22 cellular contexts compared by ENCODE assay signal in genomic region chr15:84773716-84774115, GRCh38. TPM values are rescaled to one million over a fixed set of nuclear protein-coding genes. Genes with fewer than 3 reads are reported as not detected.
DNase-seq lines count a peak whose midpoint lies in the region; ATAC-seq, FAIRE-seq and TF ChIP-seq lines count a peak whose summit lies in the region.
"Had no signal": no experiment of that assay in that cellular context is flagged by ENCODE, and none has a peak within 500 bp of the region (broad histone marks: within the 10 kb centered on the region; RNA-seq: fewer than 3 reads in every experiment).

No MANE protein-coding gene starts in this region.

- POLR2A ChIA-PET in GM12878 (lab: Charles Lee) = interaction anchor here (0.6 to 1.7 kb wide), 5 partner anchors 16 to 168 kb away, joined by 3 to 5 read pairs (median 4); no protein-coding TSS in a partner anchor

- WGBS in GM12878 (ENCODE audit: insufficient coverage, insufficient replicate concordance, low lambda C conversion rate, missing lambda C conversion rate) = 71% methylated on average over 3 of the region's 3 CpGs
- WGBS in spleen, 5 donors = 44 to 71% (median 59%) methylated on average over 3 of the region's 3 CpGs

- no peak for TF ChIP-seq POLR2A in GM12878 (IDR thresholded peaks at IDR 0.05; ENCODE audit: low read depth, low read length)
- no peak for TF ChIP-seq POLR2A in spleen (IDR thresholded peaks at IDR 0.05)

- no peak overlapping the region for H2AFZ ChIP-seq in GM12878 (ENCODE audit: control insufficient read depth, low read depth, low read length)

- no TSS peak for BruUV-seq in GM12878 (replicated peaks; lab: Mats Ljungman, UMichigan)

- peak; percentile 74 for ATAC-seq in GM12878
- ATAC-seq in Right ventricle myocardium superior (ENCODE audit: poor library complexity) = no peak
- ATAC-seq in GM21390 (IDR thresholded peaks at IDR 0.05; ENCODE audit: unreplicated experiment) = no peak
- ATAC-seq in HG02840 (IDR thresholded peaks at IDR 0.05; ENCODE audit: low FRiP score, unreplicated experiment) = no peak
- ATAC-seq: activated CD8-positive, alpha-beta T cell treated with anti-CD3 and anti-CD28 coated beads, Interleukin-2, amount 10 ng/mL, durations not matched to agents 7 days and 5 days; HCT116; Right ventricle myocardium inferior had no signal

- peaks cover 19% of the 10 kb centered on the region for H3K4me1 Mint-ChIP-seq in activated CD4-positive, alpha-beta T cell treated with anti-CD3 and anti-CD28 coated beads, Interleukin-2, amount 10 ng/mL, durations not matched to agents 24 days and 14 days

- RAD21 ChIA-PET in GM12878 (lab: Charles Lee; ENCODE audit: unreplicated experiment) = interaction anchor here (1.0 to 1.9 kb wide), 3 partner anchors 18 to 114 kb away, joined by 4 to 6 read pairs (median 5); no protein-coding TSS in a partner anchor

- intact Hi-C loops in activated CD4-positive, alpha-beta T cell treated with anti-CD3 and anti-CD28 coated beads, Interleukin-2, amount 10 ng/mL, durations not matched to agents 24 days and 14 days (cut with micrococcal nuclease) = no loop called here
- intact Hi-C loops in GM12878 (cut with micrococcal nuclease; ENCODE audit: unreplicated experiment) = no loop called here
- intact Hi-C loops in spleen (cut with DNase I; ENCODE audit: low total_unique reads) = no loop called here
- intact Hi-C loops in Right ventricle myocardium superior (cut with DNase I) = no loop called here

- SMC1A ChIA-PET in GM12878 (lab: Charles Lee; ENCODE audit: uncharacterized antibody, unreplicated experiment) = interaction anchor here (0.7 to 1.8 kb wide), 7 partner anchors 18 to 116 kb away, joined by 3 to 7 read pairs (median 5); partner anchors contain the start of gene SEC11A

- TF ChIP-seq CTCF in GM12878 (IDR thresholded peaks at IDR 0.05 in 2 of 3, conservative IDR thresholded peaks at IDR 0.05 in 1 of 3; ENCODE audit: control insufficient read depth in 2 of 3, extremely low read depth in 1 of 3, insufficient read depth in 1 of 3, low read depth in 3 of 3, low read length in 3 of 3) (no peak), spleen (IDR thresholded peaks at IDR 0.05 in 8 of 11, conservative IDR thresholded peaks at IDR 0.05 in 3 of 11) (no peak)

- TF ChIP-seq RAD21 in GM12878 (IDR thresholded peaks at IDR 0.05; ENCODE audit: insufficient read depth, low read depth, low read length) = no peak

- no peaks in the 10 kb centered on the region for H3K4me1 ChIP-seq in GM12878 (ENCODE audit: control insufficient read depth, insufficient read depth, low read length)
- H3K4me1 ChIP-seq in spleen = peaks cover 0 to 80% (median 35%) of the 10 kb centered on the region in 6 donors
- H3K4me1 ChIP-seq: colonic mucosa had no signal

- H3K9ac ChIP-seq in GM12878 (ENCODE audit: control insufficient read depth, insufficient read depth, low read length) = no peak overlapping the region

- in situ Hi-C loops in GM12878 (cut with MboI) = no loop called here

- no peak for DNase-seq in activated CD4-positive, alpha-beta T cell treated with anti-CD3 and anti-CD28 coated beads, Interleukin-2, amount 10 ng/mL, durations not matched to agents 24 days and 14 days
- no peak for DNase-seq in activated CD4-positive, alpha-beta T cell treated with anti-CD3 and anti-CD28 coated beads, Interleukin-2, amount 50 U/mL, for 48 hours
- DNase-seq in NOMO-1 (lab: John Stamatoyannopoulos, UW; ENCODE audit: unreplicated experiment in 2 of 2) (peak; percentile 43 to 88), GM12878 (ENCODE audit: low read depth, low spot score) (no peak), spleen (no peak), Right ventricle myocardium superior (no peak)
- DNase-seq: activated CD4-positive, CD25-positive, alpha-beta regulatory T cell; activated CD8-positive, alpha-beta T cell treated with anti-CD3 and anti-CD28 coated beads, Interleukin-2, amount 10 ng/mL, durations not matched to agents 7 days and 5 days; activated naive CD8-positive, alpha-beta T cell treated with anti-CD3 and anti-CD28 coated beads, Interleukin-2, amount 10 ng/mL, durations not matched to agents 7 days and 5 days; activated T-cell treated with anti-CD3 and anti-CD28 coated beads, Interleukin-2, amount 50 U/mL, for 48 hours; colonic mucosa; MG63; NCI-H187; NK-92 treated with Interleukin-12 subunit alpha and Interleukin-12 subunit beta, amount 100 ng/mL, for 24 hours; pancreas; stimulated activated CD4-positive, alpha-beta T cell treated with anti-CD3 and anti-CD28 coated beads, Interleukin-2, amount 100 ng/mL, for 24 hours had no signal

- H3K27me3 Mint-ChIP-seq in activated CD4-positive, alpha-beta T cell treated with anti-CD3 and anti-CD28 coated beads, Interleukin-2, amount 10 ng/mL, durations not matched to agents 24 days and 14 days = no peaks in the 10 kb centered on the region
- H3K27me3 Mint-ChIP-seq: activated naive CD8-positive, alpha-beta T cell treated with anti-CD3 and anti-CD28 coated beads, Interleukin-2, amount 10 ng/mL, durations not matched to agents 7 days and 5 days had no signal

- H3K27ac ChIP-seq in GM12878 (ENCODE audit: control insufficient read depth, insufficient read depth) = no peak overlapping the region
- H3K27ac ChIP-seq in spleen = peak overlapping the region in 5 of 8 donors; percentile 15 to 59 (median 29)
- H3K27ac ChIP-seq: colonic mucosa, pancreas had no signal

- no peak overlapping the region for H3K4me3 Mint-ChIP-seq in activated CD4-positive, alpha-beta T cell treated with anti-CD3 and anti-CD28 coated beads, Interleukin-2, amount 10 ng/mL, durations not matched to agents 24 days and 14 days
- H3K4me3 Mint-ChIP-seq: activated CD8-positive, alpha-beta T cell treated with anti-CD3 and anti-CD28 coated beads, Interleukin-2, amount 10 ng/mL, durations not matched to agents 7 days and 5 days; activated naive CD8-positive, alpha-beta T cell treated with anti-CD3 and anti-CD28 coated beads, Interleukin-2, amount 10 ng/mL, durations not matched to agents 7 days and 5 days had no signal

- FAIRE-seq in GM12878 (lab: Jason Lieb, UNC) = no peak
- FAIRE-seq: D721Med, pancreas had no signal

- H3K36me3 ChIP-seq in GM12878 (ENCODE audit: control insufficient read depth in 2 of 2, insufficient read depth in 2 of 2, low read length in 1 of 2) (peaks cover 12 to 20% of the 10 kb centered on the region in 2 experiments), spleen (peaks cover 0 to 79% (median 15%) of the 10 kb centered on the region in 6 donors)

- H3K4me2 ChIP-seq in GM12878 (ENCODE audit: control insufficient read depth, insufficient read depth) = no peak overlapping the region

- no peaks in the 10 kb centered on the region for H4K20me1 ChIP-seq in GM12878 (ENCODE audit: control insufficient read depth, insufficient read depth)

- peak overlapping the region; percentile 52 for H3K27ac Mint-ChIP-seq in activated CD4-positive, alpha-beta T cell treated with anti-CD3 and anti-CD28 coated beads, Interleukin-2, amount 10 ng/mL, durations not matched to agents 24 days and 14 days
- H3K27ac Mint-ChIP-seq: activated CD8-positive, alpha-beta T cell treated with anti-CD3 and anti-CD28 coated beads, Interleukin-2, amount 10 ng/mL, durations not matched to agents 7 days and 5 days; activated naive CD8-positive, alpha-beta T cell treated with anti-CD3 and anti-CD28 coated beads, Interleukin-2, amount 10 ng/mL, durations not matched to agents 7 days and 5 days had no signal

- no peak for TF ChIP-seq EP300 in GM12878 (IDR thresholded peaks at IDR 0.05; ENCODE audit: borderline replicate concordance in 1 of 2, control insufficient read depth in 1 of 2, low read depth in 2 of 2, low read length in 2 of 2)

- peaks cover 7% of the 10 kb centered on the region for H3K79me2 ChIP-seq in GM12878 (ENCODE audit: control insufficient read depth, insufficient read depth, low read length)

- no peaks in the 10 kb centered on the region for H3K9me3 ChIP-seq in GM12878 (replicated peaks; ENCODE audit: control insufficient read depth, insufficient read depth, low read length)
- H3K9me3 ChIP-seq in spleen = no peaks in the 10 kb centered on the region
- H3K9me3 ChIP-seq: colonic mucosa, MG63, pancreas, upper lobe of left lung had no signal

- CTCF ChIA-PET in GM12878 (lab: Yijun Ruan, JAX) = interaction anchor here (0.7 kb wide), 1 partner anchor 9 kb away, joined by 3 read pairs; no protein-coding TSS in a partner anchor

- H3K36me3 Mint-ChIP-seq in activated CD4-positive, alpha-beta T cell treated with anti-CD3 and anti-CD28 coated beads, Interleukin-2, amount 10 ng/mL, durations not matched to agents 24 days and 14 days (ENCODE audit: low read depth) = peaks cover 46% of the 10 kb centered on the region

- H3K27me3 ChIP-seq in GM12878 (replicated peaks in 1 of 2; ENCODE audit: control insufficient read depth in 2 of 2, insufficient read depth in 2 of 2, low read length in 1 of 2) (no peaks in the 10 kb centered on the region), spleen (replicated peaks in 1 of 7) (no peaks in the 10 kb centered on the region)
- H3K27me3 ChIP-seq: colonic mucosa, MG63, pancreas, upper lobe of left lung had no signal

- H3K4me3 ChIP-seq in GM12878 = no peak overlapping the region
- no peak overlapping the region for H3K4me3 ChIP-seq in spleen
- H3K4me3 ChIP-seq: colonic mucosa, MG63, pancreas, upper lobe of left lung had no signal

- no peaks in the 10 kb centered on the region for H3K9me3 Mint-ChIP-seq in activated CD4-positive, alpha-beta T cell treated with anti-CD3 and anti-CD28 coated beads, Interleukin-2, amount 10 ng/mL, durations not matched to agents 24 days and 14 days
- H3K9me3 Mint-ChIP-seq: activated naive CD8-positive, alpha-beta T cell treated with anti-CD3 and anti-CD28 coated beads, Interleukin-2, amount 10 ng/mL, durations not matched to agents 7 days and 5 days had no signal

RNA-seq across cellular contexts. Expression of gene ZNF592, which starts 25.3 kb away (rescaled TPM):
- total RNA-seq in activated CD4-positive, alpha-beta T cell treated with anti-CD3 and anti-CD28 coated beads, Interleukin-2, amount 10 ng/mL, durations not matched to agents 24 days and 14 days = 30.0 and 30.6 TPM in 2 replicates
- total RNA-seq in GM12878 (2013; cell fraction: nucleolus; rRNA removed) = 28.8 and 30.6 TPM in 2 replicates
- total RNA-seq in GM12878 (2014; rRNA removed) (6.7 and 8.2 TPM in 2 replicates), GM12878 (2014; rRNA removed; fragmentation: Illumina TruSeq; extraction: Trizol) (7.0 and 7.8 TPM in 2 replicates), GM12878 (2021) (20.3 and 23.7 TPM in 2 replicates), spleen (10 to 100 TPM; 29.4 to 36.2 (median 33.6) TPM), Right ventricle myocardium superior (16.3 TPM)
- 6.0 TPM for polyA plus RNA-seq in GM12878 (2011; ENCODE audit: low read depth)
- polyA plus RNA-seq in GM12878 (2011; rRNA removed) (3.5 and 6.9 TPM in 2 replicates), GM12878 (2014; fragmentation: Illumina TruSeq; extraction: Trizol) (10.9 and 14.4 TPM in 2 replicates), GM12878 (2014; fragmentation: Nextera tagmentation; extraction: Ambion mirVana) (1 to 10 TPM in 1 of 2 experiments, under 1 TPM in 1; 0.95 to 1.3 TPM), GM12878 (2014; rRNA removed) (13.5 and 16.0 TPM in 2 replicates), GM12878 (2016; fragmentation: Nextera tagmentation; extraction: Ambion mirVana) (10 to 100 TPM in 1 of 2 experiments, 1 to 10 TPM in 1; 9.0 to 10.7 TPM), spleen (10 to 100 TPM in 1 of 3 donors, 1 to 10 TPM in 2; 5.2 to 10.9 (median 5.3) TPM)
- 9.1 and 10.4 TPM in 2 replicates for polyA plus RNA-seq in GM12878 (2011; cell fraction: cytosol; rRNA removed)
- 18.4 and 19.5 TPM in 2 replicates for polyA plus RNA-seq in GM12878 (2011; cell fraction: nucleus; rRNA removed)
- polyA plus RNA-seq in GM12878 (2012) = 8.6 and 9.8 TPM in 2 replicates
- 9.6 and 12.7 TPM in 2 replicates for polyA minus RNA-seq in GM12878 (2011; rRNA and poly(A)+ RNA removed)
- polyA minus RNA-seq in GM12878 (2011; cell fraction: cytosol; rRNA and poly(A)+ RNA removed) = 7.6 and 8.3 TPM in 2 replicates
- polyA minus RNA-seq in GM12878 (2011; cell fraction: nucleus; rRNA and poly(A)+ RNA removed) = 6.0 and 12.9 TPM in 2 replicates

RNA-seq across cellular contexts. Expression of gene ALPK3, which starts 43.4 kb away (rescaled TPM):
- total RNA-seq in activated CD4-positive, alpha-beta T cell treated with anti-CD3 and anti-CD28 coated beads, Interleukin-2, amount 10 ng/mL, durations not matched to agents 24 days and 14 days = 0.09 and 0.21 TPM in 2 replicates
- 0.15 TPM in 2 replicates for total RNA-seq in GM12878 (2013; cell fraction: nucleolus; rRNA removed)
- total RNA-seq in GM12878 (2014; rRNA removed) = under 0.01 TPM in 1 of 2 replicates, not detected in the other
- total RNA-seq in GM12878 (2014; rRNA removed; fragmentation: Illumina TruSeq; extraction: Trizol) = under 0.01 TPM in 1 of 2 replicates, not detected in the other
- total RNA-seq in GM12878 (2021) = 0.05 TPM in 2 replicates
- polyA plus RNA-seq in GM12878 (2011; ENCODE audit: low read depth) = 0.03 TPM
- polyA plus RNA-seq in GM12878 (2011; rRNA removed) = not detected in 2 replicates
- polyA plus RNA-seq in GM12878 (2011; cell fraction: cytosol; rRNA removed) = 0.01 and 0.07 TPM in 2 replicates
- 0.03 and 0.04 TPM in 2 replicates for polyA plus RNA-seq in GM12878 (2011; cell fraction: nucleus; rRNA removed)
- 0.03 TPM in 2 replicates for polyA plus RNA-seq in GM12878 (2012)
- polyA plus RNA-seq in GM12878 (2014; fragmentation: Illumina TruSeq; extraction: Trizol) = 0.01 TPM in 1 of 2 replicates, not detected in the other
- polyA plus RNA-seq in GM12878 (2014; fragmentation: Nextera tagmentation; extraction: Ambion mirVana) = not detected
- polyA plus RNA-seq in GM12878 (2014; rRNA removed) = 0.01 and 0.03 TPM in 2 replicates
- polyA plus RNA-seq in GM12878 (2016; fragmentation: Nextera tagmentation; extraction: Ambion mirVana) = not detected
- polyA minus RNA-seq in GM12878 (2011; rRNA and poly(A)+ RNA removed) = under 0.01 TPM in 1 of 2 replicates, not detected in the other
- polyA minus RNA-seq in GM12878 (2011; cell fraction: cytosol; rRNA and poly(A)+ RNA removed) = not detected in 2 replicates
- polyA minus RNA-seq in GM12878 (2011; cell fraction: nucleus; rRNA and poly(A)+ RNA removed) = 0.10 TPM in 1 of 2 replicates, not detected in the other
- total RNA-seq in spleen = 1 to 10 TPM in 1 of 7 donors, under 1 TPM in 6; 0.69 to 1.1 (median 0.77) TPM
- polyA plus RNA-seq in spleen = under 1 TPM; 0.13 to 0.29 (median 0.14) TPM
- total RNA-seq in Right ventricle myocardium superior = 114 TPM

RNA-seq across cellular contexts. Expression of gene SEC11A, which starts 57.8 kb away (rescaled TPM):
- total RNA-seq in activated CD4-positive, alpha-beta T cell treated with anti-CD3 and anti-CD28 coated beads, Interleukin-2, amount 10 ng/mL, durations not matched to agents 24 days and 14 days = 101 and 108 TPM in 2 replicates
- total RNA-seq in GM12878 (2013; cell fraction: nucleolus; rRNA removed) = 39.4 and 44.8 TPM in 2 replicates
- total RNA-seq in GM12878 (2014; rRNA removed) (99.2 and 137 TPM in 2 replicates), GM12878 (2014; rRNA removed; fragmentation: Illumina TruSeq; extraction: Trizol) (137 and 141 TPM in 2 replicates), GM12878 (2021) (106 and 109 TPM in 2 replicates), spleen (100 to 1,000 TPM in 3 of 7 donors, 10 to 100 TPM in 4; 89.8 to 139 (median 96.9) TPM), Right ventricle myocardium superior (82.5 TPM)
- polyA plus RNA-seq in GM12878 (2011; ENCODE audit: low read depth) = 96.8 TPM
- polyA plus RNA-seq in GM12878 (2011; rRNA removed) (145 and 237 TPM in 2 replicates), GM12878 (2014; fragmentation: Illumina TruSeq; extraction: Trizol) (153 and 210 TPM in 2 replicates), GM12878 (2014; fragmentation: Nextera tagmentation; extraction: Ambion mirVana) (100 to 1,000 TPM; 132 to 152 TPM), GM12878 (2014; rRNA removed) (149 and 159 TPM in 2 replicates), GM12878 (2016; fragmentation: Nextera tagmentation; extraction: Ambion mirVana) (100 to 1,000 TPM; 131 to 147 TPM), spleen (100 to 1,000 TPM in 2 of 3 donors, 10 to 100 TPM in 1; 86.5 to 114 (median 101) TPM)
- polyA plus RNA-seq in GM12878 (2011; cell fraction: cytosol; rRNA removed) = 45.3 and 45.6 TPM in 2 replicates
- polyA plus RNA-seq in GM12878 (2011; cell fraction: nucleus; rRNA removed) = 28.1 and 37.8 TPM in 2 replicates
- polyA plus RNA-seq in GM12878 (2012) = 129 and 139 TPM in 2 replicates
- 46.0 and 48.4 TPM in 2 replicates for polyA minus RNA-seq in GM12878 (2011; rRNA and poly(A)+ RNA removed)
- 20.2 and 26.7 TPM in 2 replicates for polyA minus RNA-seq in GM12878 (2011; cell fraction: cytosol; rRNA and poly(A)+ RNA removed)
- 8.8 and 13.1 TPM in 2 replicates for polyA minus RNA-seq in GM12878 (2011; cell fraction: nucleus; rRNA and poly(A)+ RNA removed)

Comparison
In these comparisons a context has a peak if more than half of its experiments do, and no peak if none do; other contexts are left out.
1. DNase-seq: peak in NOMO-1 (2 of 2); none in activated CD4-positive, alpha-beta T cell treated with anti-CD3 and anti-CD28 coated beads, Interleukin-2, amount 10 ng/mL, durations not matched to agents 24 days and 14 days (single experiment), activated CD4-positive, alpha-beta T cell treated with anti-CD3 and anti-CD28 coated beads, Interleukin-2, amount 50 U/mL, for 48 hours (0 of 2), GM12878 (single experiment), spleen (single experiment) and Right ventricle myocardium superior (single experiment).
2. RNA of gene ALPK3, which starts 43.4 kb away (total RNA-seq): 114 TPM in Right ventricle myocardium superior (single experiment); 0.69 to 1.1 TPM in spleen, 0.09 to 0.21 TPM in activated CD4-positive, alpha-beta T cell treated with anti-CD3 and anti-CD28 coated beads, Interleukin-2, amount 10 ng/mL, durations not matched to agents 24 days and 14 days and under 0.01 to 0.15 TPM in GM12878; every median in the first group is over 10 times any median in the second.